13 cellular contexts compared by ENCODE assay signal in genomic region chr2:44930274-44930826, GRCh38. TPM values are rescaled to one million over a fixed set of nuclear protein-coding genes. Genes with fewer than 3 reads are reported as not detected.
DNase-seq lines count a peak whose midpoint lies in the region; ATAC-seq and TF ChIP-seq lines count a peak whose summit lies in the region.
"Had no signal": no experiment of that assay in that cellular context is flagged by ENCODE, and none has a peak within 500 bp of the region (broad histone marks: within the 10 kb centered on the region; RNA-seq: fewer than 3 reads in every experiment).

No MANE protein-coding gene starts in this region.

- no peak overlapping the region for H3K27ac Mint-ChIP-seq in activated naive CD4-positive, alpha-beta T cell treated with anti-CD3 and anti-CD28 coated beads for 36 hours
- peak overlapping the region in 1 of 2 donors; percentile 27 for H3K27ac Mint-ChIP-seq in T-cell

- H3K9me3 ChIP-seq in iPS-20b (ENCODE audit: insufficient read depth, low read depth, low read length) = no peaks in the 10 kb centered on the region
- no peaks in the 10 kb centered on the region for H3K9me3 ChIP-seq in testis
- H3K9me3 ChIP-seq: sigmoid colon had no signal

- peak overlapping the region; percentile 43; the same call in 1 of the 2 replicates for H3K4me3 ChIP-seq in iPS-20b (ENCODE audit: low read length)
- peak overlapping the region; percentile 34 to 47 for H3K4me3 ChIP-seq in testis

- intact Hi-C loops in activated naive CD4-positive, alpha-beta T cell treated with anti-CD3 and anti-CD28 coated beads for 36 hours (cut with micrococcal nuclease) = loop anchor here (1.0 kb wide), 1 partner anchor 13 kb away; no protein-coding TSS in a partner anchor
- intact Hi-C loops in testis (cut with DNase I; ENCODE audit: low total_unique reads) = no loop called here

- H3K9ac ChIP-seq in iPS-20b (ENCODE audit: low read depth, low read length) = no peak overlapping the region

- peak overlapping the region; percentile 32 for H3K4me3 Mint-ChIP-seq in activated naive CD4-positive, alpha-beta T cell treated with anti-CD3 and anti-CD28 coated beads for 36 hours
- H3K4me3 Mint-ChIP-seq in T-cell = peak overlapping the region in 2 of 3 donors; percentile 13 to 40

- CTCF ChIA-PET in activated naive CD4-positive, alpha-beta T cell treated with anti-CD3 and anti-CD28 coated beads for 36 hours (lab: Charles Lee) = interaction anchor here (0.6 kb wide), 1 partner anchor 451 kb away, joined by 3 read pairs; no protein-coding TSS in a partner anchor
- CTCF ChIA-PET in T-cell (lab: Charles Lee) = interaction anchor here in 1 of 2 donors (0.6 kb wide), 1 partner anchor 47 kb away, joined by 3 read pairs; no protein-coding TSS in a partner anchor

- no peaks in the 10 kb centered on the region for H3K36me3 ChIP-seq in iPS-20b (ENCODE audit: insufficient read depth, low read depth, low read length)
- H3K36me3 ChIP-seq in testis (ENCODE audit: low read depth, missing control alignments) = no peaks in the 10 kb centered on the region
- H3K36me3 ChIP-seq: sigmoid colon had no signal

- TF ChIP-seq CTCF in testis (IDR thresholded peaks at IDR 0.05) = no peak

- H3K36me3 Mint-ChIP-seq in activated naive CD4-positive, alpha-beta T cell treated with anti-CD3 and anti-CD28 coated beads for 36 hours (ENCODE audit: low read depth) = no peaks in the 10 kb centered on the region
- H3K36me3 Mint-ChIP-seq in T-cell = no peaks in the 10 kb centered on the region

- no peak for DNase-seq in activated naive CD4-positive, alpha-beta T cell treated with anti-CD3 and anti-CD28 coated beads for 36 hours
- DNase-seq in activated naive CD4-positive, alpha-beta T cell treated with Interleukin-2 at 50 U/mL for 16 hours = no peak
- DNase-seq in T-cell (no peak), testis (no peak), superior temporal gyrus (ENCODE audit: extremely low spot score) (no peak)
- DNase-seq: NCI-H2029 treated with DMSO at 0.1 percent for 48 hours, sigmoid colon had no signal

- H3K9me3 Mint-ChIP-seq in activated naive CD4-positive, alpha-beta T cell treated with anti-CD3 and anti-CD28 coated beads for 36 hours = no peaks in the 10 kb centered on the region
- H3K9me3 Mint-ChIP-seq in T-cell = no peaks in the 10 kb centered on the region

- no peak overlapping the region for H3K27ac ChIP-seq in iPS-20b (ENCODE audit: low read length)
- H3K27ac ChIP-seq in testis = no peak overlapping the region
- H3K27ac ChIP-seq: epithelial cell of prostate, sigmoid colon had no signal

- TF ChIP-seq POLR2A in testis (IDR thresholded peaks at IDR 0.05) = no peak

- peaks cover 31% of the 10 kb centered on the region for H3K4me1 Mint-ChIP-seq in activated naive CD4-positive, alpha-beta T cell treated with anti-CD3 and anti-CD28 coated beads for 36 hours (ENCODE audit: low read depth)
- peaks cover 14 to 41% (median 27%) of the 10 kb centered on the region in 3 donors for H3K4me1 Mint-ChIP-seq in T-cell

- 4 to 6% methylated on average over 22 of the region's 22 CpGs for WGBS in testis, 2 donors

- peaks cover 78% of the 10 kb centered on the region for H3K27me3 Mint-ChIP-seq in activated naive CD4-positive, alpha-beta T cell treated with anti-CD3 and anti-CD28 coated beads for 36 hours (ENCODE audit: low read depth)
- peaks cover 63 to 75% of the 10 kb centered on the region in 2 donors for H3K27me3 Mint-ChIP-seq in T-cell

- H3K27me3 ChIP-seq in iPS-20b (ENCODE audit: insufficient read depth, low read length) (peaks cover 100% of the 10 kb centered on the region), testis (no peaks in the 10 kb centered on the region)

- ATAC-seq in T-cell (replicated peaks in 1 of 4) (no peak), HG03460 (IDR thresholded peaks at IDR 0.05; ENCODE audit: unreplicated experiment) (no peak), GM19452 (IDR thresholded peaks at IDR 0.05; ENCODE audit: unreplicated experiment) (no peak)

- H3K4me1 ChIP-seq in iPS-20b (ENCODE audit: insufficient read depth, low read length) (peaks cover 37% of the 10 kb centered on the region; the same call in 1 of the 2 replicates), testis (peaks cover 7% of the 10 kb centered on the region)

- POLR2A ChIA-PET in T-cell (lab: Charles Lee) = no interaction called here

RNA-seq across cellular contexts. Expression of gene SIX3, which starts 11.2 kb away (rescaled TPM):
- not detected for total RNA-seq in activated naive CD4-positive, alpha-beta T cell treated with anti-CD3 and anti-CD28 coated beads for 36 hours
- total RNA-seq in T-cell = under 1 TPM in 1 of 5 donors, not detected in 4; 0.23 TPM
- under 1 TPM; 0.19 to 0.47 TPM for total RNA-seq in testis
- 0.20 TPM for polyA plus RNA-seq in testis (ENCODE audit: insufficient read depth, low read depth, low replicate concordance)
- total RNA-seq: mucosa of gallbladder, sigmoid colon, ureter had no signal
- polyA plus RNA-seq: sigmoid colon had no signal
